25 cellular contexts compared by ENCODE assay signal in genomic region chr15:90441011-90441410, GRCh38.
"Had no signal": no experiment of that assay in that cellular context is flagged by ENCODE, and none has a peak within 500 bp of the region (broad histone marks: within the 10 kb centered on the region; RNA-seq: fewer than 3 reads in every experiment).

No MANE protein-coding gene starts in this region.

- H3K27ac Mint-ChIP-seq: activated CD4-positive, alpha-beta memory T cell treated with anti-CD3 and anti-CD28 coated beads for 36 hours; activated naive CD8-positive, alpha-beta T cell; dendritic cell treated with granulocyte-macrophage colony-stimulating factor and Interleukin-4, amounts not matched to agents 40 ng/mL and 50 ng/mL, for 4 days; T-helper 1 cell treated with Interleukin-12 subunit alpha and Interleukin-12 subunit beta and Interleukin-4 antibody, amounts not matched to agents 30 μg/mL and 1 μg/mL, for 36 hours had no signal

- H3K4me1 ChIP-seq: prostate gland had no signal

- H3K27ac ChIP-seq: adrenal gland, brain microvascular endothelial cell, esophagus muscularis mucosa, gastroesophageal sphincter, neutrophil, ovary, prostate gland, right atrium auricular region had no signal

- H3K36me3 ChIP-seq: ovary, prostate gland had no signal

- H3K27me3 Mint-ChIP-seq: activated CD4-positive, alpha-beta memory T cell treated with anti-CD3 and anti-CD28 coated beads for 36 hours; activated naive CD8-positive, alpha-beta T cell; dendritic cell treated with granulocyte-macrophage colony-stimulating factor and Interleukin-4, amounts not matched to agents 40 ng/mL and 50 ng/mL, for 4 days; naive thymus-derived CD8-positive, alpha-beta T cell had no signal

- FAIRE-seq: keratinocyte had no signal

- H3K4me3 Mint-ChIP-seq: activated CD4-positive, alpha-beta memory T cell treated with anti-CD3 and anti-CD28 coated beads for 36 hours; activated naive CD8-positive, alpha-beta T cell; dendritic cell treated with granulocyte-macrophage colony-stimulating factor and Interleukin-4, amounts not matched to agents 40 ng/mL and 50 ng/mL, for 4 days; naive thymus-derived CD8-positive, alpha-beta T cell; T-helper 1 cell treated with Interleukin-12 subunit alpha and Interleukin-12 subunit beta and Interleukin-4 antibody, amounts not matched to agents 30 μg/mL and 1 μg/mL, for 36 hours had no signal

- H3K9me3 ChIP-seq: adrenal gland, ascending aorta, esophagus muscularis mucosa, gastroesophageal sphincter, heart right ventricle, neutrophil, ovary, prostate gland, right atrium auricular region, upper lobe of left lung had no signal

- H3K27me3 ChIP-seq: adrenal gland, ascending aorta, brain microvascular endothelial cell, esophagus muscularis mucosa, gastroesophageal sphincter, heart right ventricle, neutrophil, ovary, right atrium auricular region, upper lobe of left lung had no signal

- H3K4me3 ChIP-seq: adrenal gland, ascending aorta, esophagus muscularis mucosa, gastroesophageal sphincter, heart right ventricle, lung, ovary, prostate gland, right atrium auricular region, upper lobe of left lung had no signal

- DNase-seq: activated CD4-positive, alpha-beta memory T cell treated with anti-CD3 and anti-CD28 coated beads for 36 hours; activated CD4-positive, alpha-beta T cell treated with anti-CD3 and anti-CD28 coated beads for 48 hours; activated naive CD4-positive, alpha-beta T cell; activated T-cell treated with anti-CD3 and anti-CD28 coated beads, Interleukin-2, amount 50 U/mL, for 1 hour; adrenal gland; brain microvascular endothelial cell; caudate nucleus; effector CD8-positive, alpha-beta T cell; heart right ventricle; naive thymus-derived CD8-positive, alpha-beta T cell; ovary; stimulated activated CD4-positive, alpha-beta T cell treated with anti-CD3 and anti-CD28 coated beads, Interleukin-1b, Interleukin-23, amount 100 ng/mL, for 48 hours had no signal

- ATAC-seq: gastroesophageal sphincter; heart right ventricle; left lobe of liver; naive thymus-derived CD8-positive, alpha-beta T cell had no signal
